ENCODE assay signal across 8 cellular contexts in genomic region chr12:120194534-120195395, GRCh38. TPM values are rescaled to one million over a fixed set of nuclear protein-coding genes. Genes with fewer than 3 reads are reported as not detected.
DNase-seq lines count a peak whose midpoint lies in the region; ATAC-seq and TF ChIP-seq lines count a peak whose summit lies in the region.

Gene GCN1 (minus strand): TSS chr12:120194715. CDS start chr12:120194697, 18 bp downstream.

- H3K27ac ChIP-seq in A673 (ENCODE audit: low read depth, low read length, poor library complexity, severe bottlenecking) = peak within 1 kb of the TSS; percentile 94
- H3K27ac ChIP-seq in layer of hippocampus (ENCODE audit: low read depth, low read length) = peak within 1 kb of the TSS; percentile 83

- H3K9me3 ChIP-seq in A673 (ENCODE audit: low read depth, low read length, poor library complexity, severe bottlenecking) = no peaks in the 10 kb centered on the region

- TF ChIP-seq CTCF in A673 (conservative IDR thresholded peaks at IDR 0.05; ENCODE audit: low read depth, low read length) (no peak), choroid plexus epithelial cell (conservative IDR thresholded peaks at IDR 0.05; ENCODE audit: low read depth, low read length) (no peak)

- ATAC-seq in GM18519 (IDR thresholded peaks at IDR 0.05; ENCODE audit: low FRiP score, unreplicated experiment) (peak; percentile 52), HG03064 (IDR thresholded peaks at IDR 0.05; ENCODE audit: low read depth, unreplicated experiment) (peak; percentile 76)
- peak; percentile 81 for ATAC-seq in activated CD4-positive, alpha-beta T cell treated with anti-CD3 and anti-CD28 coated beads for 36 hours

- H3K27me3 Mint-ChIP-seq in activated CD4-positive, alpha-beta T cell treated with anti-CD3 and anti-CD28 coated beads for 36 hours = no peaks in the 10 kb centered on the region

- H3K27me3 ChIP-seq in A673 (replicated peaks; ENCODE audit: insufficient read depth, low read depth, low read length, poor library complexity) (no peaks in the 10 kb centered on the region), layer of hippocampus (ENCODE audit: control insufficient read depth, insufficient read depth, low read length) (no peaks in the 10 kb centered on the region)

- no peaks in the 10 kb centered on the region for H3K9me3 Mint-ChIP-seq in activated CD4-positive, alpha-beta T cell treated with anti-CD3 and anti-CD28 coated beads for 36 hours (ENCODE audit: low read depth)

- intact Hi-C loops in A673 (cut with micrococcal nuclease; ENCODE audit: unreplicated experiment) = no loop called here
- intact Hi-C loops in activated CD4-positive, alpha-beta T cell treated with anti-CD3 and anti-CD28 coated beads for 36 hours (cut with DNase I, micrococcal nuclease) = loop anchor here (1.0 to 10.0 kb wide), 5 partner anchors 74 to 1600 kb away; partner anchors contain the start of genes BICDL1 (in 1 of the 2) and RHOF (in 1 of the 2)

- CTCF ChIA-PET in A673 (lab: Charles Lee) = no interaction called here
- CTCF ChIA-PET in activated CD4-positive, alpha-beta T cell treated with anti-CD3 and anti-CD28 coated beads for 36 hours (lab: Charles Lee) = no interaction called here

- H3K4me3 ChIP-seq in A673 (ENCODE audit: low read depth, low read length, poor library complexity, severe bottlenecking) (peak within 1 kb of the TSS; percentile 70), choroid plexus epithelial cell (ENCODE audit: low read depth, low read length) (peak within 1 kb of the TSS; percentile 86)

- peaks cover 16% of the 10 kb centered on the region for H3K4me1 ChIP-seq in A673 (ENCODE audit: insufficient read depth, low read length, poor library complexity, severe bottlenecking)

- POLR2A ChIA-PET in A673 (lab: Charles Lee; ENCODE audit: low non-redundant PET) = interaction anchor here (0.6 kb wide), 1 partner anchor 595 kb away, joined by 6 read pairs; no protein-coding TSS in a partner anchor
- POLR2A ChIA-PET in activated CD4-positive, alpha-beta T cell treated with anti-CD3 and anti-CD28 coated beads for 36 hours (lab: Charles Lee) = interaction anchor here (0.5 to 3.6 kb wide), 3 partner anchors 73 to 257 kb away, joined by 3 to 42 read pairs (median 10); partner anchors contain the start of genes RNU4-1 and RNU4-2

- DNase-seq in A673 (ENCODE audit: low spot score) (peak; percentile 77), NCI-H226 (peak; percentile 85), choroid plexus epithelial cell (ENCODE audit: low read depth) (peak; percentile 86)
- peak; percentile 93 for DNase-seq in activated CD4-positive, alpha-beta T cell treated with anti-CD3 and anti-CD28 coated beads for 36 hours
- peak; percentile 70 to 86 (median 79) for DNase-seq in stimulated activated CD4-positive, alpha-beta T cell treated with anti-CD3 and anti-CD28 coated beads, Interleukin-1b, Interleukin-23, amount 100 ng/mL, for 24 hours (ENCODE audit: low read depth in 4 of 4, low spot score in 1 of 4)

- TSS peak; percentile 84 for BruUV-seq in A673 (replicated peaks; lab: Mats Ljungman, UMichigan)

- peak within 1 kb of the TSS; percentile 92 for H3K27ac Mint-ChIP-seq in activated CD4-positive, alpha-beta T cell treated with anti-CD3 and anti-CD28 coated beads for 36 hours

- H3K4me1 Mint-ChIP-seq in activated CD4-positive, alpha-beta T cell treated with anti-CD3 and anti-CD28 coated beads for 36 hours = peaks cover 45% of the 10 kb centered on the region

- peaks cover 56% of the 10 kb centered on the region for H3K36me3 Mint-ChIP-seq in activated CD4-positive, alpha-beta T cell treated with anti-CD3 and anti-CD28 coated beads for 36 hours (ENCODE audit: low read depth)

- H3K4me3 Mint-ChIP-seq in activated CD4-positive, alpha-beta T cell treated with anti-CD3 and anti-CD28 coated beads for 36 hours = peak within 1 kb of the TSS; percentile 98

- H3K36me3 ChIP-seq in A673 (ENCODE audit: insufficient read depth, low read length, poor library complexity, severe bottlenecking) = peaks cover 46% of the 10 kb centered on the region

RNA-seq across cellular contexts. Expression of gene GCN1, which starts in this region (rescaled TPM):
- 129 and 131 TPM in 2 replicates for total RNA-seq in A673 (2021)
- 100 to 1,000 TPM; 125 to 139 TPM for total RNA-seq in activated CD4-positive, alpha-beta T cell treated with anti-CD3 and anti-CD28 coated beads for 36 hours

Comparison
In these comparisons a context has a peak if more than half of its experiments do, and no peak if none do; other contexts are left out.
1. Peak in every context shown above with its lines: DNase-seq, ATAC-seq, H3K4me3 ChIP-seq and H3K27ac ChIP-seq.